27 cellular contexts compared by ENCODE assay signal in genomic region chr16:65908568-65908967, GRCh38.
DNase-seq lines count a peak whose midpoint lies in the region; ATAC-seq and TF ChIP-seq lines count a peak whose summit lies in the region.
"Had no signal": no experiment of that assay in that cellular context is flagged by ENCODE, and none has a peak within 500 bp of the region (broad histone marks: within the 10 kb centered on the region; RNA-seq: fewer than 3 reads in every experiment).

No MANE protein-coding gene starts in this region.

- no peaks in the 10 kb centered on the region for H3K9me2 ChIP-seq in OCI-LY7 (ENCODE audit: insufficient read depth, low read length)

- no peaks in the 10 kb centered on the region for H3K79me2 ChIP-seq in OCI-LY7 (ENCODE audit: insufficient read depth, low read depth, low read length)
- H3K79me2 ChIP-seq: hepatocyte, parathyroid adenoma had no signal

- H3K4me2 ChIP-seq in OCI-LY7 (ENCODE audit: low read length) = 0 out of 2 replicates have a peak overlapping the region, but pooled peaks have one; percentile 12
- H3K4me2 ChIP-seq: hepatocyte, PC-9 had no signal

- H3K4me3 Mint-ChIP-seq in glutamatergic neuron (ENCODE audit: unreplicated experiment) = no peak overlapping the region
- H3K4me3 Mint-ChIP-seq: activated CD8-positive, alpha-beta T cell treated with anti-CD3 and anti-CD28 coated beads, Interleukin-2, amount 10 ng/mL, durations not matched to agents 7 days and 5 days; CD8-positive, alpha-beta memory T cell; natural killer cell treated with Interleukin-12 subunit alpha and Interleukin-12 subunit beta and Interleukin-15 and Interleukin-18, amount 100 ng/mL, for 72 hours; stimulated activated naive CD8-positive, alpha-beta T cell treated with anti-CD3 and anti-CD28 coated beads, Interleukin-15, Interleukin-2, amounts not matched to agents 100 ng/mL and 50 ng/mL, for 24 hours had no signal

- no peaks in the 10 kb centered on the region for H3K27me3 Mint-ChIP-seq in glutamatergic neuron (ENCODE audit: unreplicated experiment)
- H3K27me3 Mint-ChIP-seq: CD8-positive, alpha-beta memory T cell had no signal

- no TSS peak for BruUV-seq in OCI-LY7 (replicated peaks; lab: Mats Ljungman, UMichigan)

- peaks cover 24% of the 10 kb centered on the region for H3K4me1 ChIP-seq in OCI-LY7 (ENCODE audit: insufficient read depth, low read length, poor library complexity, severe bottlenecking)
- H3K4me1 ChIP-seq: foreskin keratinocyte, left ventricle myocardium inferior, thyroid gland had no signal

- no peaks in the 10 kb centered on the region for H3K9me3 ChIP-seq in OCI-LY7 (ENCODE audit: low read length)
- H3K9me3 ChIP-seq: left ventricle myocardium inferior, thyroid gland had no signal

- intact Hi-C loops in OCI-LY7 (cut with micrococcal nuclease; ENCODE audit: unreplicated experiment) = loop anchor here (10.0 kb wide), 1 partner anchor 144 kb away; no protein-coding TSS in a partner anchor

- H3K9me3 Mint-ChIP-seq in glutamatergic neuron (ENCODE audit: unreplicated experiment) = peaks cover 2% of the 10 kb centered on the region
- H3K9me3 Mint-ChIP-seq: natural killer cell treated with Interleukin-12 subunit alpha and Interleukin-12 subunit beta and Interleukin-15 and Interleukin-18, amount 100 ng/mL, for 72 hours had no signal

- ATAC-seq in GM21515 (IDR thresholded peaks at IDR 0.05; ENCODE audit: unreplicated experiment) = no peak
- no peak for ATAC-seq in HG02840 (IDR thresholded peaks at IDR 0.05; ENCODE audit: low FRiP score, unreplicated experiment)
- ATAC-seq: activated CD8-positive, alpha-beta T cell treated with anti-CD3 and anti-CD28 coated beads, Interleukin-2, amount 10 ng/mL, durations not matched to agents 7 days and 5 days; natural killer cell treated with Interleukin-12 subunit alpha and Interleukin-12 subunit beta and Interleukin-15 and Interleukin-18, amount 100 ng/mL, for 72 hours; sciatic nerve had no signal

- no peak for TF ChIP-seq CTCF in OCI-LY7 (conservative IDR thresholded peaks at IDR 0.05; ENCODE audit: low read length)
- TF ChIP-seq CTCF in glutamatergic neuron (IDR thresholded peaks at IDR 0.05; ENCODE audit: partially characterized antibody, unreplicated experiment) = no peak

- POLR2A ChIA-PET in OCI-LY7 (lab: Charles Lee) = interaction anchor here (0.6 kb wide), 1 partner anchor 99 kb away, joined by 3 read pairs; no protein-coding TSS in a partner anchor

- peak overlapping the region; percentile 22; the same call in 1 of the 2 replicates for H2AFZ ChIP-seq in OCI-LY7 (ENCODE audit: low read length)
- H2AFZ ChIP-seq: hepatocyte, parathyroid adenoma, PC-9 had no signal

- H3K4me1 Mint-ChIP-seq in glutamatergic neuron (ENCODE audit: low read depth, unreplicated experiment) = no peaks in the 10 kb centered on the region
- H3K4me1 Mint-ChIP-seq: CD8-positive, alpha-beta memory T cell had no signal

- peak; percentile 22 for DNase-seq in NCI-H1105 treated with DMSO at 0.1 percent for 48 hours (lab: John Stamatoyannopoulos, UW)
- DNase-seq in NCI-H1105 (lab: John Stamatoyannopoulos, UW) = no peak
- no peak for DNase-seq in OCI-LY7 (ENCODE audit: low spot score)
- DNase-seq in glutamatergic neuron = peak; percentile 35
- peak; percentile 24 for DNase-seq in pons (ENCODE audit: low spot score)
- DNase-seq in RKO (ENCODE audit: low spot score) = no peak
- DNase-seq: 8988T; activated CD8-positive, alpha-beta T cell treated with anti-CD3 and anti-CD28 coated beads, Interleukin-2, amount 10 ng/mL, durations not matched to agents 7 days and 5 days; activated gamma-delta T cell; activated T-cell treated with anti-CD3 and anti-CD28 coated beads for 4 hours; CD8-positive, alpha-beta memory T cell; effector memory CD4-positive, alpha-beta T cell; foreskin keratinocyte; GDM1; GOT3; left ventricle myocardium inferior; NCI-H187; NCI-H2227 treated with DMSO at 0.1 percent for 48 hours; PC-9; thyroid gland had no signal

- no peak overlapping the region for H3K27ac ChIP-seq in OCI-LY7 (ENCODE audit: low read depth, low read length, poor library complexity, severe bottlenecking)
- H3K27ac ChIP-seq: foreskin keratinocyte, hepatocyte, left ventricle myocardium inferior, parathyroid adenoma, PC-9, thyroid gland had no signal

- H4K20me1 ChIP-seq in OCI-LY7 (ENCODE audit: insufficient read depth, low read length) = no peaks in the 10 kb centered on the region

- H3K36me3 Mint-ChIP-seq in glutamatergic neuron (ENCODE audit: unreplicated experiment) = no peaks in the 10 kb centered on the region
- H3K36me3 Mint-ChIP-seq: natural killer cell treated with Interleukin-12 subunit alpha and Interleukin-12 subunit beta and Interleukin-15 and Interleukin-18, amount 100 ng/mL, for 72 hours had no signal

- H3K36me3 ChIP-seq in OCI-LY7 (ENCODE audit: insufficient read depth, low read length) = no peaks in the 10 kb centered on the region
- H3K36me3 ChIP-seq: left ventricle myocardium inferior, thyroid gland had no signal

- H3K4me3 ChIP-seq in OCI-LY7 (ENCODE audit: low read depth, low read length, poor library complexity, severe bottlenecking) = no peak overlapping the region
- H3K4me3 ChIP-seq: hepatocyte, left ventricle myocardium inferior, PC-9, thyroid gland had no signal

- no peak overlapping the region for H3K27ac Mint-ChIP-seq in glutamatergic neuron (ENCODE audit: unreplicated experiment)
- H3K27ac Mint-ChIP-seq: activated CD8-positive, alpha-beta T cell treated with anti-CD3 and anti-CD28 coated beads, Interleukin-2, amount 10 ng/mL, durations not matched to agents 7 days and 5 days; CD8-positive, alpha-beta memory T cell; natural killer cell treated with Interleukin-12 subunit alpha and Interleukin-12 subunit beta and Interleukin-15 and Interleukin-18, amount 100 ng/mL, for 72 hours; stimulated activated naive CD8-positive, alpha-beta T cell treated with anti-CD3 and anti-CD28 coated beads, Interleukin-15, Interleukin-2, amounts not matched to agents 100 ng/mL and 50 ng/mL, for 24 hours had no signal

- CTCF ChIA-PET in OCI-LY7 (lab: Charles Lee; ENCODE audit: unreplicated experiment) = no interaction called here

Comparison
In these comparisons a context has a peak if more than half of its experiments do, and no peak if none do; other contexts are left out.
1. DNase-seq: peak in NCI-H1105 treated with DMSO at 0.1 percent for 48 hours (single experiment), glutamatergic neuron (single experiment) and pons (single experiment); none in NCI-H1105 (single experiment), OCI-LY7 (single experiment) and RKO (single experiment).